In the genomic region with DNA sequence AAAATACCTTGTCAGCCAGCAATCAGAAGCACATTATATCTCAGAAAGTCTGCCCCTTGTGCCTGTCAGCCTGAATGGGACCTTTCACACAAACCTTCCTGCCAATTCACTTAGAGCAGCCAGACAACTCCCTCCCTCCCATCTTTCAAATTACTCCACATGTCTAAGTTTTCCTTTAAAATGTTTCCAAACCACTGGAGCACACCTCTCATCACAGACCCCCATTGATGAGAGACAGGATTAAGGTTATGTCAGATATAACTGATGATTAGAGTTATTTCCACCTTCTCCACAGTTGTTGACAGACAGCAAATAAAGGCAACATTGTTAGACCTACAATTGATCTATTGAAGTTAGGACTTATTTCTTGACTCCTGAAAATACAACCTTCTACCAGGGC, we compare ENCODE assay signal across 23 cellular contexts.
"Had no signal": no experiment of that assay in that cellular context is flagged by ENCODE, and none has a peak within 500 bp of the region (broad histone marks: within the 10 kb centered on the region; RNA-seq: fewer than 3 reads in every experiment).

No MANE protein-coding gene starts in this region.

- H3K9me3 Mint-ChIP-seq: mesothelial cell of epicardium; naive B cell; natural killer cell treated with Interleukin-12 subunit alpha and Interleukin-12 subunit beta and Interleukin-15 and Interleukin-18, amount 100 ng/mL, for 72 hours; neural crest cell; stimulated activated effector memory CD8-positive, alpha-beta T cell treated with anti-CD3 and anti-CD28 coated beads, Interleukin-12 subunit alpha, Interleukin-12 subunit beta, amount 100 ng/mL, for 72 hours had no signal

- H3K9me3 ChIP-seq: left lung, mucosa of descending colon, neutrophil, right atrium auricular region, sigmoid colon, stomach, thyroid gland had no signal

- H3K9ac ChIP-seq: parathyroid adenoma had no signal

- H3K27ac ChIP-seq: dorsolateral prefrontal cortex, left lung, neutrophil, parathyroid adenoma, right atrium auricular region, sigmoid colon, stomach, thyroid gland had no signal

- DNase-seq: dorsolateral prefrontal cortex; effector CD4-positive, alpha-beta T cell; hypothalamus; kidney; left lung; mesenchymal stem cell; mucosa of descending colon; naive B cell; sigmoid colon; stimulated activated CD4-positive, alpha-beta T cell treated with anti-CD3 and anti-CD28 coated beads, Interleukin-2, amount 100 ng/mL, for 24 hours; stimulated activated CD4-positive, alpha-beta T cell treated with anti-CD3 and anti-CD28 coated beads, Interleukin-4, amount 100 ng/mL, for 24 hours; stimulated activated naive CD4-positive, alpha-beta T cell treated with Interleukin-2 at 50 U/mL for 16 hours; stomach; thyroid gland; trophoblast cell had no signal

- H3K36me3 Mint-ChIP-seq: mesothelial cell of epicardium; naive B cell; natural killer cell treated with Interleukin-12 subunit alpha and Interleukin-12 subunit beta and Interleukin-15 and Interleukin-18, amount 100 ng/mL, for 72 hours; stimulated activated effector memory CD8-positive, alpha-beta T cell treated with anti-CD3 and anti-CD28 coated beads, Interleukin-12 subunit alpha, Interleukin-12 subunit beta, amount 100 ng/mL, for 72 hours had no signal

- H3K27me3 ChIP-seq: dorsolateral prefrontal cortex, left lung, neutrophil, right atrium auricular region, sigmoid colon, stomach, thyroid gland had no signal

- H3K4me3 Mint-ChIP-seq: mesothelial cell of epicardium; natural killer cell treated with Interleukin-12 subunit alpha and Interleukin-12 subunit beta and Interleukin-15 and Interleukin-18, amount 100 ng/mL, for 72 hours; neural crest cell; stimulated activated effector memory CD8-positive, alpha-beta T cell treated with anti-CD3 and anti-CD28 coated beads, Interleukin-12 subunit alpha, Interleukin-12 subunit beta, amount 100 ng/mL, for 72 hours had no signal

- H3K4me3 ChIP-seq: dorsolateral prefrontal cortex, left lung, mucosa of descending colon, right atrium auricular region, sigmoid colon, stomach, thyroid gland had no signal

- H3K4me1 ChIP-seq: parathyroid adenoma, stomach, thyroid gland had no signal

- H2AFZ ChIP-seq: parathyroid adenoma had no signal

- H3K27ac Mint-ChIP-seq: mesothelial cell of epicardium; naive B cell; natural killer cell treated with Interleukin-12 subunit alpha and Interleukin-12 subunit beta and Interleukin-15 and Interleukin-18, amount 100 ng/mL, for 72 hours; progenitor cell of endocrine pancreas had no signal

- H3K4me1 Mint-ChIP-seq: mesothelial cell of epicardium had no signal

- ATAC-seq: left lung; mucosa of descending colon; natural killer cell treated with Interleukin-12 subunit alpha and Interleukin-12 subunit beta and Interleukin-15 and Interleukin-18, amount 100 ng/mL, for 72 hours; stimulated activated effector memory CD8-positive, alpha-beta T cell treated with anti-CD3 and anti-CD28 coated beads, Interleukin-12 subunit alpha, Interleukin-12 subunit beta, amount 100 ng/mL, for 72 hours had no signal

- H3K27me3 Mint-ChIP-seq: naive B cell; natural killer cell treated with Interleukin-12 subunit alpha and Interleukin-12 subunit beta and Interleukin-15 and Interleukin-18, amount 100 ng/mL, for 72 hours; progenitor cell of endocrine pancreas had no signal

- H3K36me3 ChIP-seq: left lung, neutrophil, right atrium auricular region, sigmoid colon, stomach, thyroid gland had no signal
